Comparison of ENCODE assay signal across 18 cellular contexts in the genomic region with DNA sequence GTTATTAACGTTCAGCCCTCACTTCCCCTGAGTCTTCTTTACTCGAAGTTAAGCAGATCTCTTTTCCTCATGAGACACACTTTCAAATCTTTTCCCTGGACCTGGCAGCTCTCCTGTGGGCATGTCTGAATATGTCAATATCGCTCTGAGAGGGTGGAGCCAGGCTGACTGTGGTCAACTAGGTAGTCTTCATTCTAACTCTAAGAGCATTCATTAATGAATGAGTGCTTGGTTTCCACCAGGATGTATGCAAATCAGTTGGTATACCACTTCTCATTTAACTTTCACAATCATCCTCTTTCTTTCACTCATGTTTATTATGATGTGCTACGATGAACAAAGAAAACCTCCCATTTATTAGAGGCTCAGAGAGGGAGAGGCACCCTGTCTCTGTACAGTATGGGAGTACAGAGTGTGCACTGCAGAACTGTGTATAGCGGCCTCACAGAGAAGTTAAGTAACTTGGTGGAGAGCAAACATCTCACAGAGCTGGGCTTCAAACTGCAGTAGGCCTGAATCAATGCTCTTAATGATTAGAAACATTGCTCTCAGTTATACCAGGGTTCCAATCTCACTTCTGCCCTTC. TPM values are rescaled to one million over a fixed set of nuclear protein-coding genes. Genes with fewer than 3 reads are reported as not detected.
A peak's percentile ranks its signal among the peaks of the same experiment; 100 is the strongest.
DNase-seq lines count a peak whose midpoint lies in the region; ATAC-seq, FAIRE-seq and TF ChIP-seq lines count a peak whose summit lies in the region.
"Had no signal": no experiment of that assay in that cellular context is flagged by ENCODE, and none has a peak within 500 bp of the region (broad histone marks: within the 10 kb centered on the region; RNA-seq: fewer than 3 reads in every experiment).

No MANE protein-coding gene starts in this region.

- no peak overlapping the region for H3K4me3 Mint-ChIP-seq in activated T-cell treated with anti-CD3 and anti-CD28 coated beads, Interleukin-2, amount 50 U/mL, for 24 hours
- H3K4me3 Mint-ChIP-seq in GM23338: no peak overlapping the region
- H3K4me3 Mint-ChIP-seq: activated CD8-positive, alpha-beta T cell treated with anti-CD3 and anti-CD28 coated beads for 36 hours; neural progenitor cell had no signal

- H2AFZ ChIP-seq in GM12878 (ENCODE audit: control insufficient read depth, low read depth, low read length): no peak overlapping the region
- H2AFZ ChIP-seq in GM23338: no peak overlapping the region; the same call in 1 of the 2 replicates
- H2AFZ ChIP-seq: neural progenitor cell had no signal

- no peak overlapping the region for H3K27ac ChIP-seq in GM12878 (ENCODE audit: control insufficient read depth, insufficient read depth)
- H3K27ac ChIP-seq in GM23338 (ENCODE audit: low read depth): no peak overlapping the region
- H3K27ac ChIP-seq: colonic mucosa, neural progenitor cell, SK-N-MC had no signal

- ATAC-seq in GM19397 (IDR thresholded peaks at IDR 0.05; ENCODE audit: unreplicated experiment) (peak; percentile 74), HG03066 (IDR thresholded peaks at IDR 0.05; ENCODE audit: low read depth, unreplicated experiment) (peak; percentile 87), GM12878 (peak; percentile 93), HG03025 (IDR thresholded peaks at IDR 0.05; ENCODE audit: low FRiP score, unreplicated experiment) (no peak), GM23338 (no peak)
- ATAC-seq: activated CD8-positive, alpha-beta T cell treated with anti-CD3 and anti-CD28 coated beads for 36 hours; sciatic nerve had no signal

- H3K9ac ChIP-seq in GM12878 (ENCODE audit: control insufficient read depth, insufficient read depth, low read length): no peak overlapping the region
- H3K9ac ChIP-seq: neural progenitor cell had no signal

- in situ Hi-C loops in GM12878 (cut with MboI): loop anchor here (10.0 kb wide), 1 partner anchor 49 kb away; a partner anchor contains a TSS

- peak; percentile 65 for FAIRE-seq in GM12878 (lab: Jason Lieb, UNC)
- FAIRE-seq: TTC549 had no signal

- H3K4me1 ChIP-seq in GM12878 (ENCODE audit: control insufficient read depth, insufficient read depth, low read length): peaks cover 11% of the 10 kb centered on the region
- H3K4me1 ChIP-seq in GM23338 (ENCODE audit: insufficient read depth): no peaks in the 10 kb centered on the region
- H3K4me1 ChIP-seq: colonic mucosa, neural progenitor cell had no signal

- peak; percentile 45 for DNase-seq in GM12865 (ENCODE audit: low read depth)
- peak; percentile 40 for DNase-seq in GM12878 (ENCODE audit: low read depth, low spot score)
- DNase-seq in activated T-cell treated with anti-CD3 and anti-CD28 coated beads, Interleukin-2, amount 50 U/mL, for 24 hours: no peak
- no peak for DNase-seq in hippocampal formation (lab: John Stamatoyannopoulos, UW)
- DNase-seq in GM23338 (ENCODE audit: low spot score): no peak
- DNase-seq: activated CD8-positive, alpha-beta T cell treated with anti-CD3 and anti-CD28 coated beads for 36 hours; colonic mucosa; DMS153; stimulated activated CD4-positive, alpha-beta T cell treated with anti-CD3 and anti-CD28 coated beads, Interleukin-4, amount 100 ng/mL, for 4 hours; stimulated activated naive CD4-positive, alpha-beta T cell had no signal

- no peaks in the 10 kb centered on the region for H3K9me2 ChIP-seq in GM23338 (ENCODE audit: insufficient read depth)

- H3K4me3 ChIP-seq in GM12865 (ENCODE audit: low read depth, low read length) (no peak overlapping the region), GM12878 (no peak overlapping the region; the same call in 1 of the 2 replicates), GM23338 (no peak overlapping the region)
- H3K4me3 ChIP-seq: colonic mucosa, neural progenitor cell, SK-N-MC had no signal

- H3K9me3 ChIP-seq in GM12878 (replicated peaks; ENCODE audit: control insufficient read depth, insufficient read depth, low read length): no peaks in the 10 kb centered on the region; the same call in 2 of the 3 replicates
- H3K9me3 ChIP-seq: colonic mucosa had no signal

- H4K20me1 ChIP-seq in GM12878 (ENCODE audit: control insufficient read depth, insufficient read depth) (no peaks in the 10 kb centered on the region), GM23338 (replicated peaks; ENCODE audit: insufficient read depth) (no peaks in the 10 kb centered on the region)

- TF ChIP-seq CTCF in GM12865 (IDR thresholded peaks at IDR 0.05; ENCODE audit: insufficient read depth, low read depth, low read length, missing control alignments) (no peak), GM12878 (IDR thresholded peaks at IDR 0.05 in 2 of 3, conservative IDR thresholded peaks at IDR 0.05 in 1 of 3; ENCODE audit: control insufficient read depth in 2 of 3, extremely low read depth in 1 of 3, insufficient read depth in 1 of 3, low read depth in 3 of 3, low read length in 3 of 3) (no peak), GM23338 (conservative IDR thresholded peaks at IDR 0.05; ENCODE audit: low read depth in 2 of 2) (no peak)

- no peak overlapping the region for H3K27ac Mint-ChIP-seq in activated T-cell treated with anti-CD3 and anti-CD28 coated beads, Interleukin-2, amount 50 U/mL, for 24 hours
- H3K27ac Mint-ChIP-seq in GM23338: no peak overlapping the region
- H3K27ac Mint-ChIP-seq: activated CD8-positive, alpha-beta T cell treated with anti-CD3 and anti-CD28 coated beads for 36 hours; neural progenitor cell had no signal

- no peaks in the 10 kb centered on the region for H3F3A ChIP-seq in GM23338 (replicated peaks; ENCODE audit: low read depth)

- WGBS in GM12878 (ENCODE audit: insufficient coverage, insufficient replicate concordance, low lambda C conversion rate, missing lambda C conversion rate): 2% methylated on average over 5 of the region's 5 CpGs

- no peaks in the 10 kb centered on the region for H3K27me3 Mint-ChIP-seq in activated T-cell treated with anti-CD3 and anti-CD28 coated beads, Interleukin-2, amount 50 U/mL, for 24 hours
- H3K27me3 Mint-ChIP-seq in GM23338 (ENCODE audit: insufficient read depth, low read depth, poor library complexity): peaks cover 6% of the 10 kb centered on the region
- H3K27me3 Mint-ChIP-seq: activated CD8-positive, alpha-beta T cell treated with anti-CD3 and anti-CD28 coated beads for 36 hours had no signal

- H3K4me2 ChIP-seq in GM12878 (ENCODE audit: control insufficient read depth, insufficient read depth): no peak overlapping the region
- H3K4me2 ChIP-seq in GM23338: no peak overlapping the region
- H3K4me2 ChIP-seq: neural progenitor cell had no signal

- CTCF ChIA-PET in GM12878 (lab: Yijun Ruan, JAX): interaction anchor here (0.9 to 10.4 kb wide), 8 partner anchors 8 to 121 kb away, joined by 3 to 176 read pairs (median 4); no protein-coding TSS in a partner anchor

- POLR2A ChIA-PET in GM12878 (lab: Charles Lee): no interaction called here

- intact Hi-C loops in GM12878 (cut with micrococcal nuclease; ENCODE audit: unreplicated experiment): loop anchor here (10.0 kb wide), 1 partner anchor 1361 kb away; no protein-coding TSS in a partner anchor

- no peak for TF ChIP-seq RAD21 in GM12878 (IDR thresholded peaks at IDR 0.05; ENCODE audit: insufficient read depth, low read depth, low read length)

- H3K36me3 ChIP-seq in GM12878 (ENCODE audit: control insufficient read depth in 2 of 2, insufficient read depth in 2 of 2, low read length in 1 of 2): no peaks in the 10 kb centered on the region
- no peaks in the 10 kb centered on the region for H3K36me3 ChIP-seq in GM23338 (ENCODE audit: insufficient read depth)
- H3K36me3 ChIP-seq: colonic mucosa, neural progenitor cell had no signal

- BruUV-seq in GM12878 (replicated peaks; lab: Mats Ljungman, UMichigan): no TSS peak

- RAD21 ChIA-PET in GM12878 (lab: Charles Lee; ENCODE audit: unreplicated experiment): interaction anchor here (1.0 to 8.7 kb wide), 2 partner anchors 46 to 61 kb away, joined by 3 to 79 read pairs; no protein-coding TSS in a partner anchor

- no peaks in the 10 kb centered on the region; a peak in 3 of 4 replicates for H3K27me3 ChIP-seq in GM12878 (replicated peaks in 1 of 2; ENCODE audit: control insufficient read depth in 2 of 2, insufficient read depth in 2 of 2, low read length in 1 of 2)
- no peaks in the 10 kb centered on the region for H3K27me3 ChIP-seq in GM23338 (ENCODE audit: insufficient read depth)
- H3K27me3 ChIP-seq: colonic mucosa, neural progenitor cell had no signal

- TF ChIP-seq POLR2A in GM12878 (IDR thresholded peaks at IDR 0.05; ENCODE audit: low read depth, low read length): no peak

- peaks cover 7% of the 10 kb centered on the region for H3K4me1 Mint-ChIP-seq in activated T-cell treated with anti-CD3 and anti-CD28 coated beads, Interleukin-2, amount 50 U/mL, for 24 hours (ENCODE audit: low read depth)
- H3K4me1 Mint-ChIP-seq in GM23338: peaks cover 4% of the 10 kb centered on the region; the same call in 2 of the 3 replicates
- H3K4me1 Mint-ChIP-seq: neural progenitor cell had no signal

- no peaks in the 10 kb centered on the region for H3K36me3 Mint-ChIP-seq in activated T-cell treated with anti-CD3 and anti-CD28 coated beads, Interleukin-2, amount 50 U/mL, for 24 hours (ENCODE audit: low read depth)
- H3K36me3 Mint-ChIP-seq in GM23338 (ENCODE audit: low read depth): no peaks in the 10 kb centered on the region; the same call in 2 of the 3 replicates
- H3K36me3 Mint-ChIP-seq: neural progenitor cell had no signal

- no peaks in the 10 kb centered on the region for H3K79me2 ChIP-seq in GM12878 (ENCODE audit: control insufficient read depth, insufficient read depth, low read length)
- no peaks in the 10 kb centered on the region for H3K79me2 ChIP-seq in GM23338 (replicated peaks; ENCODE audit: insufficient read depth)

- H3K9me3 Mint-ChIP-seq in activated T-cell treated with anti-CD3 and anti-CD28 coated beads, Interleukin-2, amount 50 U/mL, for 24 hours: no peaks in the 10 kb centered on the region
- H3K9me3 Mint-ChIP-seq in GM23338: 0 out of 3 replicates have a peak, but pooled peaks cover 5% of the 10 kb centered on the region
- H3K9me3 Mint-ChIP-seq: activated CD8-positive, alpha-beta T cell treated with anti-CD3 and anti-CD28 coated beads for 36 hours; neural progenitor cell had no signal

- SMC1A ChIA-PET in GM12878 (lab: Charles Lee; ENCODE audit: uncharacterized antibody, unreplicated experiment): interaction anchor here (0.7 to 10.1 kb wide), 13 partner anchors 16 to 119 kb away, joined by 3 to 142 read pairs (median 3); no protein-coding TSS in a partner anchor

- no peak for TF ChIP-seq EP300 in GM12878 (IDR thresholded peaks at IDR 0.05; ENCODE audit: borderline replicate concordance in 1 of 2, control insufficient read depth in 1 of 2, low read depth in 2 of 2, low read length in 2 of 2)

RNA-seq across cellular contexts. Expression of a gene that starts 39.9 kb away (rescaled TPM):
- total RNA-seq in GM12878 (2013; cell fraction: nucleolus; rRNA removed): 3.9 and 4.4 TPM in 2 replicates
- total RNA-seq in GM12878 (2014; rRNA removed) (0.73 and 1.3 TPM in 2 replicates), GM12878 (2014; rRNA removed; fragmentation: Illumina TruSeq; extraction: Trizol) (0.72 and 0.78 TPM in 2 replicates), GM12878 (2021) (0.51 and 0.82 TPM in 2 replicates)
- not detected for polyA plus RNA-seq in GM12878 (2011; ENCODE audit: low read depth)
- polyA plus RNA-seq in GM12878 (2011; rRNA removed) (0.76 and 1.5 TPM in 2 replicates), GM12878 (2014; fragmentation: Illumina TruSeq; extraction: Trizol) (0.63 and 0.71 TPM in 2 replicates), GM12878 (2014; fragmentation: Nextera tagmentation; extraction: Ambion mirVana) (under 1 TPM; 0.42 to 0.60 TPM), GM12878 (2014; rRNA removed) (0.58 and 0.73 TPM in 2 replicates), GM12878 (2016; fragmentation: Nextera tagmentation; extraction: Ambion mirVana) (under 1 TPM; 0.33 to 0.34 TPM), GM23338 (2016; fragmentation: Nextera tagmentation; extraction: Ambion mirVana) (0.16 TPM in 1 of 2 replicates, not detected in the other)
- 1.3 TPM in 2 replicates for polyA plus RNA-seq in GM12878 (2011; cell fraction: cytosol; rRNA removed)
- 1.6 and 1.8 TPM in 2 replicates for polyA plus RNA-seq in GM12878 (2011; cell fraction: nucleus; rRNA removed)
- 0.09 and 0.13 TPM in 2 replicates for polyA plus RNA-seq in GM12878 (2012)
- 0.95 and 1.0 TPM in 2 replicates for polyA minus RNA-seq in GM12878 (2011; rRNA and poly(A)+ RNA removed)
- 0.40 TPM in 1 of 2 replicates, not detected in the other for polyA minus RNA-seq in GM12878 (2011; cell fraction: cytosol; rRNA and poly(A)+ RNA removed)
- 0.67 and 0.73 TPM in 2 replicates for polyA minus RNA-seq in GM12878 (2011; cell fraction: nucleus; rRNA and poly(A)+ RNA removed)
- total RNA-seq in GM23338 (2014; rRNA removed; shearing (Covaris generic)): 0.17 and 0.31 TPM in 2 replicates
- total RNA-seq: colonic mucosa had no signal

RNA-seq across cellular contexts. Expression of a gene that starts 51.3 kb away (rescaled TPM):
- total RNA-seq in GM12878 (2013; cell fraction: nucleolus; rRNA removed): 0.27 and 0.33 TPM in 2 replicates
- total RNA-seq in GM12878 (2014; rRNA removed): 0.34 and 0.60 TPM in 2 replicates
- 1.2 TPM in 2 replicates for total RNA-seq in GM12878 (2014; rRNA removed; fragmentation: Illumina TruSeq; extraction: Trizol)
- total RNA-seq in GM12878 (2021): 0.85 and 1.2 TPM in 2 replicates
- polyA plus RNA-seq in GM12878 (2011; ENCODE audit: low read depth): 0.28 TPM
- 0.52 and 0.91 TPM in 2 replicates for polyA plus RNA-seq in GM12878 (2011; rRNA removed)
- polyA plus RNA-seq in GM12878 (2011; cell fraction: cytosol; rRNA removed): 0.19 and 0.23 TPM in 2 replicates
- 0.23 and 0.24 TPM in 2 replicates for polyA plus RNA-seq in GM12878 (2011; cell fraction: nucleus; rRNA removed)
- polyA plus RNA-seq in GM12878 (2012): 0.14 and 0.27 TPM in 2 replicates
- 0.98 and 1.4 TPM in 2 replicates for polyA plus RNA-seq in GM12878 (2014; fragmentation: Illumina TruSeq; extraction: Trizol)
- polyA plus RNA-seq in GM12878 (2014; fragmentation: Nextera tagmentation; extraction: Ambion mirVana): under 1 TPM; 0.32 to 0.37 TPM
- 0.20 and 0.60 TPM in 2 replicates for polyA plus RNA-seq in GM12878 (2014; rRNA removed)
- polyA plus RNA-seq in GM12878 (2016; fragmentation: Nextera tagmentation; extraction: Ambion mirVana): 1 to 10 TPM in 1 of 2 experiments, under 1 TPM in 1; 0.83 to 1.0 TPM
- 0.21 and 0.59 TPM in 2 replicates for polyA minus RNA-seq in GM12878 (2011; rRNA and poly(A)+ RNA removed)
- polyA minus RNA-seq in GM12878 (2011; cell fraction: cytosol; rRNA and poly(A)+ RNA removed): 0.52 and 0.80 TPM in 2 replicates
- 0.36 and 0.96 TPM in 2 replicates for polyA minus RNA-seq in GM12878 (2011; cell fraction: nucleus; rRNA and poly(A)+ RNA removed)
- not detected in 2 replicates for total RNA-seq in GM23338 (2014; rRNA removed; shearing (Covaris generic))
- polyA plus RNA-seq in GM23338 (2016; fragmentation: Nextera tagmentation; extraction: Ambion mirVana): 0.17 and 0.19 TPM in 2 replicates
- total RNA-seq: lung microvascular endothelial cell had no signal

Comparison
In these comparisons a context has a peak if more than half of its experiments do, and no peak if none do; other contexts are left out.
1. DNase-seq: peak in GM12865 (single experiment) and GM12878 (single experiment); none in activated T-cell treated with anti-CD3 and anti-CD28 coated beads, Interleukin-2, amount 50 U/mL, for 24 hours (single experiment), hippocampal formation (0 of 2) and GM23338 (single experiment).
2. ATAC-seq: peak in GM19397 (single experiment), HG03066 (single experiment) and GM12878 (single experiment); none in HG03025 (single experiment) and GM23338 (single experiment).